In genomic region chrX:144738246-144738645, GRCh38 we compare ENCODE assay signal across 28 cellular contexts.
"Had no signal": no experiment of that assay in that cellular context is flagged by ENCODE, and none has a peak within 500 bp of the region (broad histone marks: within the 10 kb centered on the region; RNA-seq: fewer than 3 reads in every experiment).

No MANE protein-coding gene starts in this region.

- H3K9me3 ChIP-seq: colonic mucosa, esophagus muscularis mucosa, esophagus squamous epithelium, gastrocnemius medialis, gastroesophageal sphincter, heart left ventricle, heart right ventricle had no signal

- H3K4me3 ChIP-seq: colonic mucosa, coronary artery, dorsolateral prefrontal cortex, esophagus muscularis mucosa, esophagus squamous epithelium, gastrocnemius medialis, gastroesophageal sphincter, heart left ventricle, heart right ventricle, hepatocyte had no signal

- DNase-seq: colonic mucosa; cortex of kidney; dermis blood vessel endothelial cell; dorsolateral prefrontal cortex; effector CD4-positive, alpha-beta T cell; effector CD8-positive, alpha-beta T cell; effector memory CD4-positive, alpha-beta T cell; effector memory CD8-positive, alpha-beta T cell; endodermal cell; erythroblast; esophagus squamous epithelium; foreskin fibroblast; foreskin keratinocyte; foreskin melanocyte; gastrocnemius medialis; glutamatergic neuron; head of caudate nucleus; heart left ventricle; heart right ventricle had no signal

- H3K27ac ChIP-seq: colonic mucosa, coronary artery, dorsolateral prefrontal cortex, epithelial cell of prostate, esophagus muscularis mucosa, esophagus squamous epithelium, foreskin keratinocyte, gastrocnemius medialis, gastroesophageal sphincter, heart left ventricle, heart right ventricle, hepatocyte had no signal

- H3K36me3 ChIP-seq: colonic mucosa, esophagus muscularis mucosa, esophagus squamous epithelium, gastrocnemius medialis, gastroesophageal sphincter, heart left ventricle, heart right ventricle had no signal

- ATAC-seq: effector memory CD8-positive, alpha-beta T cell; esophagus mucosa; foreskin keratinocyte; gastrocnemius medialis; gastroesophageal sphincter; heart left ventricle; heart right ventricle had no signal

- FAIRE-seq: endometrium, endothelial cell of umbilical vein, frontal cortex had no signal

- H3K4me1 ChIP-seq: colonic mucosa, esophagus muscularis mucosa, esophagus squamous epithelium, foreskin keratinocyte, gastrocnemius medialis, gastroesophageal sphincter, heart left ventricle, heart right ventricle had no signal

- H3K79me2 ChIP-seq: hepatocyte had no signal

- H3K27me3 ChIP-seq: colonic mucosa, esophagus muscularis mucosa, esophagus squamous epithelium, foreskin keratinocyte, gastrocnemius medialis, gastroesophageal sphincter, heart left ventricle, heart right ventricle, hepatocyte had no signal

- H3K4me2 ChIP-seq: hepatocyte had no signal

- H2AFZ ChIP-seq: hepatocyte had no signal
